1 cellular context compared by ENCODE assay signal in the genomic region with DNA sequence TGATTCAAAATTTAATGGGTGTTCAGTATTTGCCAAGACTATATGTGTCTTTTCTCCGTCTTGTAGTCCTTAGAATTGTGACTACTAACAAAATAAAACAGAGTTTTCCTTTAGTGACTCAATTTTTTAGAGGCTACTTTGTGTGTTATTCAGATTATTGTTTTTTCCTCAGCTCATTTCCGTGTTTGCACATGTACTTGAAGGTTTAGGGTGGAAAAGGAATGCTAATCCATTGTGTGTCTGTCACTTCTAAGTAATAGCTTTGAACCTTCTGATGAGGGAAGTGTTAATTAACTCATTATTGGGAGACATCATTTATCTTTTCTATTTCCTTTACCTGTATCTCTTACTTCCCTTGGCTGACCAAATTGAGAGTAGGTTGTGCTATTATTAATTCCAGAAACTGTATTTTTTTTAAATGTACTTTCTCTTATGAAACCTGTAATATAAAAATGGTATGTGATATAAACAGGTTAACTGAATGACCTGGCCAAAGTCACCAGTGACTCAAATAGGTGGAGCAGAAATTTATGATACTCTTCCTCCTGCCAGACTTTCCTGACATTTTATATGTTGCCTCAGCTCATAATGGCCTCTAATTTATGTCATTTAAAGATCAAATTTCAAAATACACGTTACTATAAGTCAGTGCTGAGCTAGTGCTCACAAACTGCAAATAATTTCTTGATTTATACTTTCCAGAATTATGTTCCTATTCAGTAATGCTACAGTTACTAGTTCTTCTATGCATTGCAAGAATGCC.
TF ChIP-seq lines count a peak whose summit lies in the region.

No MANE protein-coding gene starts in this region.

TF ChIP-seq in IMR-90, 13 proteins besides CTCF, POLR2A, EP300 and RAD21:
- TF ChIP-seq, protein P1, sequence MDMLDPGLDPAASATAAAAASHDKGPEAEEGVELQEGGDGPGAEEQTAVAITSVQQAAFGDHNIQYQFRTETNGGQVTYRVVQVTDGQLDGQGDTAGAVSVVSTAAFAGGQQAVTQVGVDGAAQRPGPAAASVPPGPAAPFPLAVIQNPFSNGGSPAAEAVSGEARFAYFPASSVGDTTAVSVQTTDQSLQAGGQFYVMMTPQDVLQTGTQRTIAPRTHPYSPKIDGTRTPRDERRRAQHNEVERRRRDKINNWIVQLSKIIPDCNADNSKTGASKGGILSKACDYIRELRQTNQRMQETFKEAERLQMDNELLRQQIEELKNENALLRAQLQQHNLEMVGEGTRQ (IDR thresholded peaks at IDR 0.05; ENCODE audit: low read depth, low read length), result no peak
- TF ChIP-seq RCOR1 (IDR thresholded peaks at IDR 0.05; ENCODE audit: insufficient replicate concordance, low read length) (no peak), CEBPB (IDR thresholded peaks at IDR 0.05; ENCODE audit: low read depth, low read length) (no peak), FOS (IDR thresholded peaks at IDR 0.05; ENCODE audit: low read depth, low read length) (no peak), CHD1 (IDR thresholded peaks at IDR 0.05; ENCODE audit: low read depth, low read length) (no peak), BHLHE40 (IDR thresholded peaks at IDR 0.05; ENCODE audit: low read depth, low read length) (no peak), NFE2L2 (IDR thresholded peaks at IDR 0.05; ENCODE audit: low read depth, low read length) (no peak), MXI1 (IDR thresholded peaks at IDR 0.05; ENCODE audit: borderline replicate concordance, low read depth, low read length) (no peak), MAFK (IDR thresholded peaks at IDR 0.05; ENCODE audit: low read depth, low read length) (no peak), RFX5 (IDR thresholded peaks at IDR 0.05; ENCODE audit: low read depth, low read length) (no peak), SMC3 (IDR thresholded peaks at IDR 0.05; ENCODE audit: low read depth, low read length) (no peak), MAZ (IDR thresholded peaks at IDR 0.05; ENCODE audit: borderline replicate concordance, low read depth, low read length) (no peak), ELK1 (IDR thresholded peaks at IDR 0.05; ENCODE audit: borderline replicate concordance, low read depth, low read length) (no peak)
TF ChIP-seq in IMR-90: peak in this region for 0.
